In the genomic region with DNA sequence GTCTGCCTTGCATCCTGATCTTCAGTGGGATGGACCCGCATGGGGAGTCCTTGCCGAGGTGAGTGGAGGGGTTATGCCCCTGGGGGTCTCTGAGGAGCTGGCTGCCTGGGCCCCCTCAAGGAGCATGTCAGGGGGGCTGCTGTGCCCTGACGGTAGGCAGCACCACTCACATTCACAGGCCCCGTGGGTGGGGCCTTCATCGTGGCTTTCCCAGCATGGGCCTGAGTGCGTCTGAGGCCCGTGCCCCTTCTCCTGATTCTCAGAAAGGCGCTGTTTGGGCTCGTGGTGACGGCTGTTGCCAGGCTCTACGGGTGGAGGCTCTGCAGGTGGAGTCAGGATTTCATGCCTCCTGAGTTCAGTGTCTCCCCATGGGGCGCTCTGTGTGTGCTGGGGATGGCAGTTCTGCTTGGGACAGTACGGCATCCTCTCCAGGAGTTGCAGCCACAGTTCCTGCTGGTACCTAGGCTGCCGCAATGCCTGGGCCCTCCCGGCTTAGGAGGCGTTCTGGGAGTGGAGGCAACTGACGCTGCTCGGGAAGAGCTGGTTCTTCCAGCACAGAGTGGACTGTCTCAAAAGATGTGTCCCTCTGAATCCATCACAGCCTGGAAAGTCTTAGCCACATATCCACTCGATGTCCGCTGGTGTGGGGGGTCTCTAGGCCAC, we compare ENCODE assay signal across 2 cellular contexts.
TF ChIP-seq lines count a peak whose summit lies in the region.

No MANE protein-coding gene starts in this region.

TF ChIP-seq in HepG2, 621 proteins besides CTCF, POLR2A, EP300 and RAD21:
- TF ChIP-seq, protein P1, sequence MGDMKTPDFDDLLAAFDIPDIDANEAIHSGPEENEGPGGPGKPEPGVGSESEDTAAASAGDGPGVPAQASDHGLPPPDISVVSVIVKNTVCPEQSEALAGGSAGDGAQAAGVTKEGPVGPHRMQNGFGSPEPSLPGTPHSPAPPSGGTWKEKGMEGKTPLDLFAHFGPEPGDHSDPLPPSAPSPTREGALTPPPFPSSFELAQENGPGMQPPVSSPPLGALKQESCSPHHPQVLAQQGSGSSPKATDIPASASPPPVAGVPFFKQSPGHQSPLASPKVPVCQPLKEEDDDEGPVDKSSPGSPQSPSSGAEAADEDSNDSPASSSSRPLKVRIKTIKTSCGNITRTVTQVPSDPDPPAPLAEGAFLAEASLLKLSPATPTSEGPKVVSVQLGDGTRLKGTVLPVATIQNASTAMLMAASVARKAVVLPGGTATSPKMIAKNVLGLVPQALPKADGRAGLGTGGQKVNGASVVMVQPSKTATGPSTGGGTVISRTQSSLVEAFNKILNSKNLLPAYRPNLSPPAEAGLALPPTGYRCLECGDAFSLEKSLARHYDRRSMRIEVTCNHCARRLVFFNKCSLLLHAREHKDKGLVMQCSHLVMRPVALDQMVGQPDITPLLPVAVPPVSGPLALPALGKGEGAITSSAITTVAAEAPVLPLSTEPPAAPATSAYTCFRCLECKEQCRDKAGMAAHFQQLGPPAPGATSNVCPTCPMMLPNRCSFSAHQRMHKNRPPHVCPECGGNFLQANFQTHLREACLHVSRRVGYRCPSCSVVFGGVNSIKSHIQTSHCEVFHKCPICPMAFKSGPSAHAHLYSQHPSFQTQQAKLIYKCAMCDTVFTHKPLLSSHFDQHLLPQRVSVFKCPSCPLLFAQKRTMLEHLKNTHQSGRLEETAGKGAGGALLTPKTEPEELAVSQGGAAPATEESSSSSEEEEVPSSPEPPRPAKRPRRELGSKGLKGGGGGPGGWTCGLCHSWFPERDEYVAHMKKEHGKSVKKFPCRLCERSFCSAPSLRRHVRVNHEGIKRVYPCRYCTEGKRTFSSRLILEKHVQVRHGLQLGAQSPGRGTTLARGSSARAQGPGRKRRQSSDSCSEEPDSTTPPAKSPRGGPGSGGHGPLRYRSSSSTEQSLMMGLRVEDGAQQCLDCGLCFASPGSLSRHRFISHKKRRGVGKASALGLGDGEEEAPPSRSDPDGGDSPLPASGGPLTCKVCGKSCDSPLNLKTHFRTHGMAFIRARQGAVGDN (CRISPR knock-in tag; IDR thresholded peaks at IDR 0.05) = peak; percentile 7; the same call in 1 of the 2 replicates
- TF ChIP-seq SP4 (CRISPR knock-in tag; IDR thresholded peaks at IDR 0.05) = 0 out of 2 replicates have a peak, but pooled peaks have one; percentile 23
- TF ChIP-seq ZNF143 (CRISPR knock-in tag; IDR thresholded peaks at IDR 0.05) = no peak
- peak; percentile 85 for TF ChIP-seq RBM22 (optimal IDR thresholded peaks at IDR 0.05; ENCODE audit: low read length)
- 0 out of 2 replicates have a peak, but pooled peaks have one; percentile 32 for TF ChIP-seq SPEN (CRISPR knock-in tag; IDR thresholded peaks at IDR 0.05; ENCODE audit: low read depth)
- TF ChIP-seq, protein P2, sequence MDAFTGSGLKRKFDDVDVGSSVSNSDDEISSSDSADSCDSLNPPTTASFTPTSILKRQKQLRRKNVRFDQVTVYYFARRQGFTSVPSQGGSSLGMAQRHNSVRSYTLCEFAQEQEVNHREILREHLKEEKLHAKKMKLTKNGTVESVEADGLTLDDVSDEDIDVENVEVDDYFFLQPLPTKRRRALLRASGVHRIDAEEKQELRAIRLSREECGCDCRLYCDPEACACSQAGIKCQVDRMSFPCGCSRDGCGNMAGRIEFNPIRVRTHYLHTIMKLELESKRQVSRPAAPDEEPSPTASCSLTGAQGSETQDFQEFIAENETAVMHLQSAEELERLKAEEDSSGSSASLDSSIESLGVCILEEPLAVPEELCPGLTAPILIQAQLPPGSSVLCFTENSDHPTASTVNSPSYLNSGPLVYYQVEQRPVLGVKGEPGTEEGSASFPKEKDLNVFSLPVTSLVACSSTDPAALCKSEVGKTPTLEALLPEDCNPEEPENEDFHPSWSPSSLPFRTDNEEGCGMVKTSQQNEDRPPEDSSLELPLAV (CRISPR knock-in tag; conservative IDR thresholded peaks at IDR 0.05; ENCODE audit: low read depth) = no peak
- TF ChIP-seq SAFB2 (CRISPR knock-in tag; IDR thresholded peaks at IDR 0.05; ENCODE audit: borderline replicate concordance, low read depth) = 0 out of 2 replicates have a peak, but pooled peaks have one; percentile 45
- TF ChIP-seq AGO2 (optimal IDR thresholded peaks at IDR 0.05; ENCODE audit: low read depth, low read length) = peak; percentile 90

TF ChIP-seq in GM23338, 12 proteins besides CTCF, POLR2A, EP300 and RAD21:
- no peak for TF ChIP-seq CREB1 (CRISPR knock-in tag; IDR thresholded peaks at IDR 0.05; ENCODE audit: low read depth)
- no peak for TF ChIP-seq STAT1 (IDR thresholded peaks at IDR 0.05; ENCODE audit: unreplicated experiment)
- no peak for TF ChIP-seq POLR2AphosphoS5 (IDR thresholded peaks at IDR 0.05; ENCODE audit: low read depth)
- TF ChIP-seq, protein P3, sequence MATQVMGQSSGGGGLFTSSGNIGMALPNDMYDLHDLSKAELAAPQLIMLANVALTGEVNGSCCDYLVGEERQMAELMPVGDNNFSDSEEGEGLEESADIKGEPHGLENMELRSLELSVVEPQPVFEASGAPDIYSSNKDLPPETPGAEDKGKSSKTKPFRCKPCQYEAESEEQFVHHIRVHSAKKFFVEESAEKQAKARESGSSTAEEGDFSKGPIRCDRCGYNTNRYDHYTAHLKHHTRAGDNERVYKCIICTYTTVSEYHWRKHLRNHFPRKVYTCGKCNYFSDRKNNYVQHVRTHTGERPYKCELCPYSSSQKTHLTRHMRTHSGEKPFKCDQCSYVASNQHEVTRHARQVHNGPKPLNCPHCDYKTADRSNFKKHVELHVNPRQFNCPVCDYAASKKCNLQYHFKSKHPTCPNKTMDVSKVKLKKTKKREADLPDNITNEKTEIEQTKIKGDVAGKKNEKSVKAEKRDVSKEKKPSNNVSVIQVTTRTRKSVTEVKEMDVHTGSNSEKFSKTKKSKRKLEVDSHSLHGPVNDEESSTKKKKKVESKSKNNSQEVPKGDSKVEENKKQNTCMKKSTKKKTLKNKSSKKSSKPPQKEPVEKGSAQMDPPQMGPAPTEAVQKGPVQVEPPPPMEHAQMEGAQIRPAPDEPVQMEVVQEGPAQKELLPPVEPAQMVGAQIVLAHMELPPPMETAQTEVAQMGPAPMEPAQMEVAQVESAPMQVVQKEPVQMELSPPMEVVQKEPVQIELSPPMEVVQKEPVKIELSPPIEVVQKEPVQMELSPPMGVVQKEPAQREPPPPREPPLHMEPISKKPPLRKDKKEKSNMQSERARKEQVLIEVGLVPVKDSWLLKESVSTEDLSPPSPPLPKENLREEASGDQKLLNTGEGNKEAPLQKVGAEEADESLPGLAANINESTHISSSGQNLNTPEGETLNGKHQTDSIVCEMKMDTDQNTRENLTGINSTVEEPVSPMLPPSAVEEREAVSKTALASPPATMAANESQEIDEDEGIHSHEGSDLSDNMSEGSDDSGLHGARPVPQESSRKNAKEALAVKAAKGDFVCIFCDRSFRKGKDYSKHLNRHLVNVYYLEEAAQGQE (IDR thresholded peaks at IDR 0.05; ENCODE audit: unreplicated experiment) = no peak
- no peak for TF ChIP-seq EZH2 (IDR thresholded peaks at IDR 0.05; ENCODE audit: low read depth, unreplicated experiment)
- no peak for TF ChIP-seq ZNF331 (CRISPR knock-in tag; IDR thresholded peaks at IDR 0.05; ENCODE audit: low read depth)
TF ChIP-seq in GM23338: peak in this region for 0.
